In the genomic region with DNA sequence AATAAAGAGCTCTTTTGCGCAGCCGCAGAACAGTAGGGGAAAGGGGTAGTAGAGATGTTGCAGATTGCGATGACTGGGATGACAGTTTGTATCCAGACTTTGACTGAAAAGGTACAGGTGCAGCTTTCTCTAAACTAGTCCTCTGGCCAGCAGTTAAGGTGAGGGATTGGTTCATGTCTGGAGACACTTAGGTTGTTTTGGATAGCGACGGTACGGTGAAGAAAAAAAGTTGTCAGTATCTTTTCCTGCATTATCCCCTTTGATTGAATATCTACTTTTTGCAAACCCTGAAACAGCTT, we compare ENCODE assay signal across 1 cellular context.
TF ChIP-seq lines count a peak whose summit lies in the region.

No MANE protein-coding gene starts in this region.

TF ChIP-seq in HCT116, 20 proteins besides CTCF, POLR2A, EP300 and RAD21:
- no peak for TF ChIP-seq SIN3A (IDR thresholded peaks at IDR 0.05; ENCODE audit: low read depth)
- no peak for TF ChIP-seq SRF (IDR thresholded peaks at IDR 0.05; ENCODE audit: low read depth)
- TF ChIP-seq JUND (IDR thresholded peaks at IDR 0.05) = no peak
